8 cellular contexts compared by ENCODE assay signal in genomic region chr1:94819584-94819944, GRCh38. TPM values are rescaled to one million over a fixed set of nuclear protein-coding genes. Genes with fewer than 3 reads are reported as not detected.
DNase-seq lines count a peak whose midpoint lies in the region; ATAC-seq and TF ChIP-seq lines count a peak whose summit lies in the region.

No MANE protein-coding gene starts in this region.

- no peak for TF ChIP-seq CTCF in brain (conservative IDR thresholded peaks at IDR 0.05)

- DNase-seq in DMS53 (lab: John Stamatoyannopoulos, UW) (peak; percentile 68), DMS53 treated with DMSO at 0.1 percent for 48 hours (lab: John Stamatoyannopoulos, UW; ENCODE audit: unreplicated experiment) (no peak), left colon (no peak), globus pallidus (ENCODE audit: low spot score) (no peak)
- no peak for DNase-seq in stimulated activated effector memory CD8-positive, alpha-beta T cell treated with anti-CD3 and anti-CD28 coated beads, Interleukin-12 subunit alpha, Interleukin-12 subunit beta, amount 100 ng/mL, for 72 hours (ENCODE audit: low spot score in 2 of 2)

- peaks cover 21% of the 10 kb centered on the region for H3K27me3 Mint-ChIP-seq in brain

- peaks cover 0 to 14% (median 0%) of the 10 kb centered on the region in 5 experiments for H3K9me3 Mint-ChIP-seq in brain
- no peaks in the 10 kb centered on the region for H3K9me3 Mint-ChIP-seq in stimulated activated effector memory CD8-positive, alpha-beta T cell treated with anti-CD3 and anti-CD28 coated beads, Interleukin-12 subunit alpha, Interleukin-12 subunit beta, amount 100 ng/mL, for 72 hours

- peaks cover 34% of the 10 kb centered on the region for H3K4me1 Mint-ChIP-seq in brain
- no peaks in the 10 kb centered on the region for H3K4me1 Mint-ChIP-seq in stimulated activated effector memory CD8-positive, alpha-beta T cell treated with anti-CD3 and anti-CD28 coated beads, Interleukin-12 subunit alpha, Interleukin-12 subunit beta, amount 100 ng/mL, for 72 hours

- intact Hi-C loops in left colon (cut with DNase I, micrococcal nuclease): no loop called here

- peak; percentile 8 for ATAC-seq in left colon
- ATAC-seq in stimulated activated effector memory CD8-positive, alpha-beta T cell treated with anti-CD3 and anti-CD28 coated beads, Interleukin-12 subunit alpha, Interleukin-12 subunit beta, amount 100 ng/mL, for 72 hours: no peak
- ATAC-seq in HG03521 (IDR thresholded peaks at IDR 0.05; ENCODE audit: unreplicated experiment): no peak
- ATAC-seq in esophagus mucosa: no peak

- peak overlapping the region; percentile 74 to 88 (median 85) for H3K4me3 Mint-ChIP-seq in brain
- H3K4me3 Mint-ChIP-seq in stimulated activated effector memory CD8-positive, alpha-beta T cell treated with anti-CD3 and anti-CD28 coated beads, Interleukin-12 subunit alpha, Interleukin-12 subunit beta, amount 100 ng/mL, for 72 hours: peak overlapping the region; percentile 58

- H3K27ac Mint-ChIP-seq in brain: peak overlapping the region in 2 of 5 experiments; percentile 21 to 64
- H3K27ac Mint-ChIP-seq in stimulated activated effector memory CD8-positive, alpha-beta T cell treated with anti-CD3 and anti-CD28 coated beads, Interleukin-12 subunit alpha, Interleukin-12 subunit beta, amount 100 ng/mL, for 72 hours: no peak overlapping the region

- no peaks in the 10 kb centered on the region for H3K36me3 Mint-ChIP-seq in brain
- no peaks in the 10 kb centered on the region for H3K36me3 Mint-ChIP-seq in stimulated activated effector memory CD8-positive, alpha-beta T cell treated with anti-CD3 and anti-CD28 coated beads, Interleukin-12 subunit alpha, Interleukin-12 subunit beta, amount 100 ng/mL, for 72 hours

RNA-seq across cellular contexts. Expression of gene SLC44A3, which starts 0.6 kb away (rescaled TPM):
- polyA plus RNA-seq in brain (ENCODE audit: insufficient read depth, low read depth, low replicate concordance): 3.9 TPM
- total RNA-seq in left colon (10 to 100 TPM; 72.1 to 95.5 TPM), esophagus mucosa (10.1 TPM)
